ENCODE assay signal across 1 cellular context in genomic region chr2:19504400-19505198, GRCh38.
A peak's percentile ranks its signal among the peaks of the same experiment; 100 is the strongest.
TF ChIP-seq lines count a peak whose summit lies in the region.

No MANE protein-coding gene starts in this region.

TF ChIP-seq in HepG2, 621 proteins besides CTCF, POLR2A, EP300 and RAD21 (continued from another document and continues in another):
- TF ChIP-seq BCLAF1 (IDR thresholded peaks at IDR 0.05) (no peak), HOXA3 (CRISPR knock-in tag; IDR thresholded peaks at IDR 0.05) (no peak), DZIP1 (CRISPR knock-in tag; IDR thresholded peaks at IDR 0.05) (no peak), ZNF609 (CRISPR knock-in tag; IDR thresholded peaks at IDR 0.05; ENCODE audit: borderline replicate concordance) (0 out of 2 replicates have a peak, but pooled peaks have one; percentile 47), MLLT10 (CRISPR knock-in tag; IDR thresholded peaks at IDR 0.05) (no peak), DPF2 (CRISPR knock-in tag; IDR thresholded peaks at IDR 0.05; ENCODE audit: borderline replicate concordance, low read depth) (0 out of 2 replicates have a peak, but pooled peaks have one; percentile 13), SRSF9 (IDR thresholded peaks at IDR 0.05; ENCODE audit: borderline replicate concordance, insufficient read depth, low read depth, low read length, poor library complexity, severe bottlenecking) (no peak), ARNTL (CRISPR knock-in tag; IDR thresholded peaks at IDR 0.05) (0 out of 2 replicates have a peak, but pooled peaks have one; percentile 35), SOX6 (IDR thresholded peaks at IDR 0.05) (no peak), SOX6 (CRISPR knock-in tag; IDR thresholded peaks at IDR 0.05) (peak; percentile 76), ZNF562 (CRISPR knock-in tag; IDR thresholded peaks at IDR 0.05; ENCODE audit: borderline replicate concordance) (no peak), POGZ (CRISPR knock-in tag; IDR thresholded peaks at IDR 0.05) (0 out of 2 replicates have a peak, but pooled peaks have one; percentile 57), CCAR2 (optimal IDR thresholded peaks at IDR 0.05; ENCODE audit: low read depth, low read length) (no peak), ZNF44 (CRISPR knock-in tag; IDR thresholded peaks at IDR 0.05) (no peak), ASH2L (IDR thresholded peaks at IDR 0.05; ENCODE audit: insufficient read length, low read depth, low read length) (peak; percentile 77), ZNF607 (CRISPR knock-in tag; IDR thresholded peaks at IDR 0.05; ENCODE audit: borderline replicate concordance) (no peak), UBTF (CRISPR knock-in tag; IDR thresholded peaks at IDR 0.05) (no peak), TCF7 (IDR thresholded peaks at IDR 0.05; ENCODE audit: low read depth) (peak; percentile 67), ZNF264 (CRISPR knock-in tag; IDR thresholded peaks at IDR 0.05) (no peak), ETV5 (CRISPR knock-in tag; IDR thresholded peaks at IDR 0.05; ENCODE audit: borderline replicate concordance) (no peak), RELA (CRISPR knock-in tag; IDR thresholded peaks at IDR 0.05) (no peak), ZNF839 (CRISPR knock-in tag; IDR thresholded peaks at IDR 0.05; ENCODE audit: borderline replicate concordance) (no peak), TSC22D2 (CRISPR knock-in tag; IDR thresholded peaks at IDR 0.05; ENCODE audit: borderline replicate concordance) (no peak), POLR2AphosphoS2 (IDR thresholded peaks at IDR 0.05; ENCODE audit: low read depth, low read length) (no peak), MED1 (CRISPR knock-in tag; IDR thresholded peaks at IDR 0.05) (peak; percentile 69), NBN (conservative IDR thresholded peaks at IDR 0.05) (no peak), GTF3A (CRISPR knock-in tag; conservative IDR thresholded peaks at IDR 0.05) (no peak), NFYB (CRISPR knock-in tag; IDR thresholded peaks at IDR 0.05) (no peak), KMT2B (CRISPR knock-in tag; IDR thresholded peaks at IDR 0.05) (no peak), ZNF597 (CRISPR knock-in tag; IDR thresholded peaks at IDR 0.05) (no peak), ZSCAN9 (CRISPR knock-in tag; IDR thresholded peaks at IDR 0.05; ENCODE audit: borderline replicate concordance) (no peak), ZNF431 (CRISPR knock-in tag; IDR thresholded peaks at IDR 0.05; ENCODE audit: borderline replicate concordance, low read depth) (no peak), KAT8 (CRISPR knock-in tag; IDR thresholded peaks at IDR 0.05) (no peak; the same call in none of the 2 replicates), NR0B2 (CRISPR knock-in tag; IDR thresholded peaks at IDR 0.05) (no peak), PPARG (CRISPR knock-in tag; conservative IDR thresholded peaks at IDR 0.05) (0 out of 2 replicates have a peak, but pooled peaks have one; percentile 7), KDM1A (CRISPR knock-in tag; IDR thresholded peaks at IDR 0.05) (no peak), SNRNP70 (IDR thresholded peaks at IDR 0.05; ENCODE audit: low read depth, low read length) (no peak), NFE2L2 (IDR thresholded peaks at IDR 0.05; ENCODE audit: low read length) (no peak), ZNF576 (CRISPR knock-in tag; IDR thresholded peaks at IDR 0.05) (no peak), IRF9 (CRISPR knock-in tag; IDR thresholded peaks at IDR 0.05; ENCODE audit: borderline replicate concordance) (no peak), MXI1 (IDR thresholded peaks at IDR 0.05; ENCODE audit: borderline replicate concordance, low read depth, low read length) (no peak; the same call in 2 of the 3 replicates), XBP1 (CRISPR knock-in tag; IDR thresholded peaks at IDR 0.05) (no peak)
